14 cellular contexts compared by ENCODE assay signal in the genomic region with DNA sequence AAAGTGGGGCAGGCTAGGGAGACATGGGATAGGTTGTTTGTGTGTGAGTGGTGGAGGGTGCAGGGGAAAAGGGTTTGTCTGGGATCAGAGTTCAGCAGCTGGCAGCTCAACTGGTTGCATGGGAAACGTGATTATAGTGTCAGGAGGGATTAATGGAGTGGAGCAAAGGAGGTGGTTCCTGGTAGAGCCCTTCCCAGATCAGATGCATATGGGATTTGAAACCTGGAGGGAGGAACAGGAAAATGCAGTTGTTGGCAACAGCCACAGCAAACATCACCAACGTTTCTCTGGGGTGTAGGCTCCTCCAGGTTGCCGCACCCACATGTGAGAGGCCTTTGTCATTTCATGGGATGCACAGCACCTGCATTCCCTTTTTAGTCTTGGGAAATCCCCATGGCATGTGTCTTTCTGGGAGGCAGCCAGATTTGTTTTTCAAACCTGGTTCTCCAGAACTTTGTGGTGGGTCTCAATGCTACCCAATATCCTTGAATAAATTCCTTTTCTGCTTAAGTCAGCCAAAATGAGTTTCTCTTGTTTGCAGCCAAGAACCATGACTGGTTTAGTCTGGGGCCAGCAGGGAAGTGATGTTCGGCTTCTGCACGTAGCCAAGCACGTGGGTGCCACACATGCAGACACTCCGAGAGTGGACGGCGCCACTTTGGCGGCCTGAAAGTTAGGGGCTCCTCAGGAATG.
DNase-seq lines count a peak whose midpoint lies in the region; ATAC-seq, FAIRE-seq and TF ChIP-seq lines count a peak whose summit lies in the region.
"Had no signal": no experiment of that assay in that cellular context is flagged by ENCODE, and none has a peak within 500 bp of the region (broad histone marks: within the 10 kb centered on the region; RNA-seq: fewer than 3 reads in every experiment).

No MANE protein-coding gene starts in this region.

- H3K27ac ChIP-seq in PC-9 (no peak overlapping the region), small intestine (ENCODE audit: low read depth in 1 of 2, low read length in 1 of 2) (peak overlapping the region; percentile 28 to 85)
- H3K27ac ChIP-seq: brain microvascular endothelial cell had no signal

- H3F3A ChIP-seq in PC-9 (ENCODE audit: insufficient read depth, low read depth): peaks cover 17% of the 10 kb centered on the region; the same call in 1 of the 2 replicates

- POLR2A ChIA-PET in PC-9 (lab: Charles Lee; ENCODE audit: unreplicated experiment): no interaction called here

- CTCF ChIA-PET in PC-9 (lab: Charles Lee): no interaction called here

- H3K9me3 ChIP-seq in PC-9 (ENCODE audit: insufficient read depth, low read depth) (no peaks in the 10 kb centered on the region), small intestine (ENCODE audit: control insufficient read depth, low read depth) (no peaks in the 10 kb centered on the region)

- H3K36me3 ChIP-seq in PC-9 (ENCODE audit: low read depth) (no peaks in the 10 kb centered on the region), small intestine (ENCODE audit: control insufficient read depth in 2 of 2, insufficient read depth in 2 of 2, low read length in 2 of 2) (no peaks in the 10 kb centered on the region)
- H3K36me3 ChIP-seq: brain microvascular endothelial cell had no signal

- no peaks in the 10 kb centered on the region for H3K27me3 ChIP-seq in PC-9 (ENCODE audit: insufficient read depth, low read depth)
- no peaks in the 10 kb centered on the region for H3K27me3 ChIP-seq in small intestine (ENCODE audit: control insufficient read depth in 2 of 2, insufficient read depth in 2 of 2, low read length in 2 of 2)
- H3K27me3 ChIP-seq: brain microvascular endothelial cell had no signal

- no peaks in the 10 kb centered on the region for H4K20me1 ChIP-seq in PC-9 (ENCODE audit: insufficient read depth)

- DNase-seq in NCI-H2107 treated with DMSO at 0.1 percent for 48 hours (lab: John Stamatoyannopoulos, UW; ENCODE audit: unreplicated experiment): peak; percentile 25
- no peak for DNase-seq in NCI-H2107 (lab: John Stamatoyannopoulos, UW)
- peak; percentile 53 to 65 for DNase-seq in PC-9
- peak; percentile 65 for DNase-seq in fibroblast of the aortic adventitia (ENCODE audit: low read depth)
- peak; percentile 86 for DNase-seq in small intestine
- DNase-seq in activated naive CD4-positive, alpha-beta T cell treated with Interleukin-2 at 50 U/mL for 16 hours: no peak
- DNase-seq: brain microvascular endothelial cell, HFFc6, kidney, MV-4-11 had no signal

- H3K4me3 ChIP-seq in PC-9 (no peak overlapping the region), fibroblast of the aortic adventitia (ENCODE audit: low read depth, low read length) (no peak overlapping the region), small intestine (ENCODE audit: low read depth in 1 of 2, low read length in 2 of 2) (no peak overlapping the region)

- intact Hi-C loops in PC-9 (cut with micrococcal nuclease; ENCODE audit: unreplicated experiment): no loop called here

- BruUV-seq in PC-9 (replicated peaks; lab: Mats Ljungman, UMichigan): no TSS peak

- FAIRE-seq in small intestine (lab: Jason Lieb, UNC): no peak
- FAIRE-seq: A204.1, G401.6, kidney had no signal

- no peaks in the 10 kb centered on the region for H3K9me2 ChIP-seq in PC-9 (ENCODE audit: insufficient read depth)

- H3K4me1 ChIP-seq in PC-9 (replicated peaks; ENCODE audit: insufficient read depth): peaks cover 35% of the 10 kb centered on the region
- peaks cover 0 to 5% of the 10 kb centered on the region in 2 donors for H3K4me1 ChIP-seq in small intestine (ENCODE audit: control insufficient read depth in 2 of 2, insufficient read depth in 1 of 2, low read depth in 1 of 2, low read length in 1 of 2)

- H2AFZ ChIP-seq in PC-9: no peak overlapping the region

- ATAC-seq in HG03378 (IDR thresholded peaks at IDR 0.05; ENCODE audit: unreplicated experiment) (no peak), HG02588 (IDR thresholded peaks at IDR 0.05; ENCODE audit: unreplicated experiment) (no peak)

- 53 to 64% (median 59%) methylated on average over 10 of the region's 10 CpGs for WGBS in small intestine, 3 donors

- H3K79me2 ChIP-seq in PC-9 (ENCODE audit: low read depth): no peaks in the 10 kb centered on the region

- H3K4me2 ChIP-seq in PC-9: no peak overlapping the region

- TF ChIP-seq CTCF in PC-9 (conservative IDR thresholded peaks at IDR 0.05): no peak
- no peak for TF ChIP-seq CTCF in fibroblast of the aortic adventitia (IDR thresholded peaks at IDR 0.05; ENCODE audit: insufficient read depth, low read length)

Comparison
In these comparisons a context has a peak if more than half of its experiments do, and no peak if none do; other contexts are left out.
1. DNase-seq: peak in NCI-H2107 treated with DMSO at 0.1 percent for 48 hours (single experiment), PC-9 (2 of 2), fibroblast of the aortic adventitia (single experiment) and small intestine (single experiment); none in NCI-H2107 (single experiment) and activated naive CD4-positive, alpha-beta T cell treated with Interleukin-2 at 50 U/mL for 16 hours (single experiment).